ENCODE assay signal across 15 cellular contexts in the genomic region with DNA sequence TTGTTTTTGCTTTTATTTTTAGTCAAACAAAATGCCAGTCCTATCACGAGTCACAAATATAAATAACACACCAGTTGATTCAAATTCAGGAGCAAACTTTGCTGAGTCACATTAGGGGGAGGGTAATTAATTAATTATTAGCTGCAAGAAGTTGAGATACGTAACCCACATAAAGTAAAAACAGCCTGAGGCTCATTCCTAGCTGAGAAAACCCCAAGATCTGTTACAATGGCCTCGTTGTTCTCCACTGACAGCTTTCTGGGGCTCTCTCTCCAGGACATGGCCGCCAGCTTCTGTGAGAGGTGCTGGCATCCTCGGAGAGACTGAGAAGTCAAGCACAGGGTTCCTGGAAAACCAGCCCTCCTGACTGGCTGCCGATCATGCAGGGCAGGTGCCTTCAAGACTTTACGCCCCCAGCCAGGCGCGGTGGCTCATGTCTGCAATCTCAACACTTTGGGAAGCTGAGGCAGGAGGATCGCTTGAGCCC. TPM values are rescaled to one million over a fixed set of nuclear protein-coding genes. Genes with fewer than 3 reads are reported as not detected.
DNase-seq lines count a peak whose midpoint lies in the region; ATAC-seq and TF ChIP-seq lines count a peak whose summit lies in the region.
"Had no signal": no experiment of that assay in that cellular context is flagged by ENCODE, and none has a peak within 500 bp of the region (broad histone marks: within the 10 kb centered on the region; RNA-seq: fewer than 3 reads in every experiment).

No MANE protein-coding gene starts in this region.

- peak overlapping the region; percentile 4 to 56 (median 23) for H3K27ac Mint-ChIP-seq in nephron
- H3K27ac Mint-ChIP-seq: activated naive CD8-positive, alpha-beta T cell treated with anti-CD3 and anti-CD28 coated beads, Interleukin-2, amount 10 ng/mL, durations not matched to agents 7 days and 5 days had no signal

- no peak overlapping the region for H3K4me3 Mint-ChIP-seq in nephron
- H3K4me3 Mint-ChIP-seq: activated naive CD8-positive, alpha-beta T cell treated with anti-CD3 and anti-CD28 coated beads, Interleukin-2, amount 10 ng/mL, durations not matched to agents 7 days and 5 days had no signal

- peaks cover 0 to 2% (median 0%) of the 10 kb centered on the region in 11 donors for H3K9me3 ChIP-seq in heart right ventricle
- H3K9me3 ChIP-seq in ascending aorta = no peaks in the 10 kb centered on the region
- H3K9me3 ChIP-seq: Peyer's patch, sigmoid colon, thyroid gland had no signal

- peaks cover 4% of the 10 kb centered on the region for H3K36me3 Mint-ChIP-seq in nephron (ENCODE audit: low read depth)
- H3K36me3 Mint-ChIP-seq: activated naive CD8-positive, alpha-beta T cell treated with anti-CD3 and anti-CD28 coated beads, Interleukin-2, amount 10 ng/mL, durations not matched to agents 7 days and 5 days had no signal

- H3K4me3 ChIP-seq in heart right ventricle (no peak overlapping the region), ascending aorta (no peak overlapping the region)
- H3K4me3 ChIP-seq: Peyer's patch, sigmoid colon, thyroid gland had no signal

- H3K27ac ChIP-seq in heart right ventricle (peak overlapping the region in 5 of 10 donors; percentile 1 to 86 (median 67)), ascending aorta (no peak overlapping the region)
- H3K27ac ChIP-seq: Peyer's patch, sigmoid colon, thyroid gland had no signal

- DNase-seq in heart right ventricle (no peak), Right ventricle myocardium inferior (ENCODE audit: missing footprints) (no peak), foreskin melanocyte (peak; percentile 97), ascending aorta (ENCODE audit: low spot score in 2 of 2) (no peak), NCI-H748 (lab: John Stamatoyannopoulos, UW; ENCODE audit: unreplicated experiment) (no peak)
- DNase-seq in stimulated activated CD4-positive, alpha-beta T cell treated with anti-CD3 and anti-CD28 coated beads, Interleukin-1b, Interleukin-23, amount 100 ng/mL, for 48 hours = no peak
- DNase-seq: activated naive CD8-positive, alpha-beta T cell treated with anti-CD3 and anti-CD28 coated beads, Interleukin-2, amount 10 ng/mL, durations not matched to agents 7 days and 5 days; dermis blood vessel endothelial cell; DMS153; NCI-H345; Peyer's patch; sigmoid colon had no signal

- intact Hi-C loops in heart right ventricle (cut with DNase I) (no loop called here), Right ventricle myocardium inferior (cut with DNase I) (no loop called here), ascending aorta (cut with DNase I) (no loop called here)

- TF ChIP-seq CTCF in heart right ventricle (IDR thresholded peaks at IDR 0.05) (no peak), nephron (IDR thresholded peaks at IDR 0.05; ENCODE audit: unreplicated experiment in 3 of 3) (no peak), ascending aorta (IDR thresholded peaks at IDR 0.05) (no peak)

- ATAC-seq in heart right ventricle = peak in 5 of 8 donors; percentile 14 to 59 (median 46)
- no peak for ATAC-seq in Right ventricle myocardium inferior
- no peak for ATAC-seq in HG03095 (IDR thresholded peaks at IDR 0.05; ENCODE audit: unreplicated experiment)

- H3K27me3 Mint-ChIP-seq in nephron (ENCODE audit: low read depth) = no peaks in the 10 kb centered on the region

- H3K4me1 Mint-ChIP-seq in nephron = peaks cover 8% of the 10 kb centered on the region
- H3K4me1 Mint-ChIP-seq: activated naive CD8-positive, alpha-beta T cell treated with anti-CD3 and anti-CD28 coated beads, Interleukin-2, amount 10 ng/mL, durations not matched to agents 7 days and 5 days had no signal

- H3K4me1 ChIP-seq in heart right ventricle (peaks cover 0 to 19% (median 0%) of the 10 kb centered on the region in 9 donors), ascending aorta (no peaks in the 10 kb centered on the region)
- H3K4me1 ChIP-seq: Peyer's patch, sigmoid colon, thyroid gland had no signal

- H3K36me3 ChIP-seq in heart right ventricle (peaks cover 0 to 11% (median 0%) of the 10 kb centered on the region in 9 donors), ascending aorta (peaks cover 0 to 2% of the 10 kb centered on the region in 2 donors)
- H3K36me3 ChIP-seq: Peyer's patch, thyroid gland had no signal

- H3K27me3 ChIP-seq in heart right ventricle (no peaks in the 10 kb centered on the region), ascending aorta (no peaks in the 10 kb centered on the region)
- H3K27me3 ChIP-seq: Peyer's patch, sigmoid colon, thyroid gland had no signal

- 81 to 83% methylated on average over 10 of the region's 10 CpGs for WGBS in heart right ventricle, 2 donors

- peaks cover under 1% of the 10 kb centered on the region for H3K9me3 Mint-ChIP-seq in nephron
- H3K9me3 Mint-ChIP-seq: activated naive CD8-positive, alpha-beta T cell treated with anti-CD3 and anti-CD28 coated beads, Interleukin-2, amount 10 ng/mL, durations not matched to agents 7 days and 5 days had no signal

RNA-seq across cellular contexts. Expression of a gene that starts 11.1 kb away (rescaled TPM):
- total RNA-seq in heart right ventricle (10 to 100 TPM; 16.9 to 42.4 (median 21.7) TPM), Right ventricle myocardium inferior (19.9 TPM), ascending aorta (9.4 TPM)
- 10 to 100 TPM in 1 of 2 donors, 1 to 10 TPM in 1; 8.0 to 16.5 TPM for polyA plus RNA-seq in heart right ventricle

RNA-seq across cellular contexts. Expression of a gene that starts 29.1 kb away (rescaled TPM):
- 10 to 100 TPM; 10.3 to 18.7 (median 14.7) TPM for total RNA-seq in heart right ventricle
- polyA plus RNA-seq in heart right ventricle = 10 to 100 TPM; 15.4 to 21.5 TPM
- total RNA-seq in Right ventricle myocardium inferior = 13.0 TPM
- 21.0 TPM for total RNA-seq in ascending aorta

RNA-seq across cellular contexts. Expression of a gene that starts 39.2 kb away (rescaled TPM):
- total RNA-seq in heart right ventricle = 10 to 100 TPM; 33.0 to 45.5 (median 39.7) TPM
- polyA plus RNA-seq in heart right ventricle = 10 to 100 TPM; 23.3 to 43.8 TPM
- total RNA-seq in Right ventricle myocardium inferior = 38.0 TPM
- 53.7 TPM for total RNA-seq in ascending aorta

RNA-seq across cellular contexts. Expression of a gene that starts 48.0 kb away (rescaled TPM):
- total RNA-seq in heart right ventricle (100 to 1,000 TPM in 3 of 10 donors, 10 to 100 TPM in 7; 72.4 to 115 (median 92.4) TPM), Right ventricle myocardium inferior (78.3 TPM), ascending aorta (10.5 TPM)
- polyA plus RNA-seq in heart right ventricle = 10 to 100 TPM; 48.4 to 93.1 TPM

Comparison
In these comparisons a context has a peak if more than half of its experiments do, and no peak if none do; other contexts are left out.
1. ATAC-seq: peak in heart right ventricle (5 of 8); none in Right ventricle myocardium inferior (single experiment) and HG03095 (single experiment).